7 cellular contexts compared by ENCODE assay signal in the genomic region with DNA sequence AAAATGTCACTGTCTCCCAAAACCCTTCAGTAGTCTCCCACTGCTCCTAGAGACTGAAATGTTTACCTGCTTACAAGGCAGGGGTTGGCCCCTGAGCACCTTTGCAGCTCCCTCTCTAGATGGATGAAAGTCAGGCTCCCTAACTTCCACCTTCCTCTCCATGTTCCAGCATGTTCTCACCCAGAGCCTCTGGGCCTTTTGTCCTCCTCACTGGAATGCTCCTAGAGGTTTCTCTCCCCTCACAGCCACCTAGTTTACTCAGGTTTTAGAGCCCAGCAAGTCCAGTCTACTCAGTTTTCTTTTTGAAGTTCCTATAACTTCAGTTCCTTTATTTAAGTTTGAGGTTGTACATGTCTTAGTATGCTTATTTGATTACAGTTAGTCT. TPM values are rescaled to one million over a fixed set of nuclear protein-coding genes. Genes with fewer than 3 reads are reported as not detected.
DNase-seq lines count a peak whose midpoint lies in the region; ATAC-seq and FAIRE-seq lines count a peak whose summit lies in the region.

No MANE protein-coding gene starts in this region.

- POLR2A ChIA-PET in activated CD4-positive, alpha-beta memory T cell treated with anti-CD3 and anti-CD28 coated beads, Interleukin-2, amount 10 ng/mL, durations not matched to agents 7 days and 5 days (lab: Charles Lee): interaction anchor here (0.8 to 3.5 kb wide), 10 partner anchors 9 to 354 kb away, joined by 3 to 31 read pairs (median 6); a partner anchor contains a TSS

- H3K27me3 ChIP-seq in iPS-15b (ENCODE audit: control insufficient read depth, insufficient read depth, low read length): peaks cover 40% of the 10 kb centered on the region
- no peaks in the 10 kb centered on the region for H3K27me3 ChIP-seq in stomach smooth muscle (ENCODE audit: control insufficient read depth in 1 of 2, insufficient read depth in 2 of 2, low read length in 2 of 2)

- no peaks in the 10 kb centered on the region for H3K9me3 Mint-ChIP-seq in activated CD4-positive, alpha-beta memory T cell treated with anti-CD3 and anti-CD28 coated beads, Interleukin-2, amount 10 ng/mL, durations not matched to agents 7 days and 5 days

- peak overlapping the region; percentile 99 for H3K4me3 ChIP-seq in iPS-15b (ENCODE audit: low read depth, low read length)
- H3K4me3 ChIP-seq in stomach smooth muscle (ENCODE audit: low read length in 2 of 2): peak overlapping the region; percentile 88 to 99

- H3K27ac Mint-ChIP-seq in activated CD4-positive, alpha-beta memory T cell treated with anti-CD3 and anti-CD28 coated beads, Interleukin-2, amount 10 ng/mL, durations not matched to agents 7 days and 5 days: peak overlapping the region; percentile 93

- H3K9me3 ChIP-seq in iPS-15b (ENCODE audit: control insufficient read depth, insufficient read depth, low read length) (no peaks in the 10 kb centered on the region), stomach smooth muscle (ENCODE audit: control insufficient read depth in 2 of 2, low read length in 2 of 2) (no peaks in the 10 kb centered on the region)

- H3K36me3 ChIP-seq in iPS-15b (ENCODE audit: control insufficient read depth, insufficient read depth, low read length) (no peaks in the 10 kb centered on the region), stomach smooth muscle (ENCODE audit: control insufficient read depth in 2 of 2, insufficient read depth in 2 of 2, low read length in 2 of 2) (peaks cover 0 to 7% of the 10 kb centered on the region in 2 donors)

- ATAC-seq in HG03064 (IDR thresholded peaks at IDR 0.05; ENCODE audit: low read depth, unreplicated experiment): peak; percentile 6

- H3K36me3 Mint-ChIP-seq in activated CD4-positive, alpha-beta memory T cell treated with anti-CD3 and anti-CD28 coated beads, Interleukin-2, amount 10 ng/mL, durations not matched to agents 7 days and 5 days (ENCODE audit: low read depth): peaks cover 9% of the 10 kb centered on the region

- CTCF ChIA-PET in activated CD4-positive, alpha-beta memory T cell treated with anti-CD3 and anti-CD28 coated beads, Interleukin-2, amount 10 ng/mL, durations not matched to agents 7 days and 5 days (lab: Charles Lee): interaction anchor here (1.2 to 3.7 kb wide), 5 partner anchors 9 to 448 kb away, joined by 3 to 56 read pairs (median 5); a partner anchor contains a TSS

- DNase-seq in activated CD4-positive, alpha-beta memory T cell treated with anti-CD3 and anti-CD28 coated beads, Interleukin-2, amount 10 ng/mL, durations not matched to agents 7 days and 5 days: no peak
- DNase-seq in GM19239 (ENCODE audit: insufficient read length, low spot score): no peak
- no peak for DNase-seq in amniotic stem cell (lab: John Stamatoyannopoulos, UW)
- DNase-seq in C1 segment of cervical spinal cord (lab: John Stamatoyannopoulos, UW): no peak

- H3K4me1 ChIP-seq in iPS-15b (ENCODE audit: control insufficient read depth, insufficient read depth, low read length) (peaks cover 9% of the 10 kb centered on the region), stomach smooth muscle (ENCODE audit: control insufficient read depth, insufficient read depth, low read length) (peaks cover 21% of the 10 kb centered on the region)

- H3K27ac ChIP-seq in stomach smooth muscle (ENCODE audit: low read length): peak overlapping the region; percentile 89

- H3K4me3 Mint-ChIP-seq in activated CD4-positive, alpha-beta memory T cell treated with anti-CD3 and anti-CD28 coated beads, Interleukin-2, amount 10 ng/mL, durations not matched to agents 7 days and 5 days: peak overlapping the region; percentile 90

- H3K9ac ChIP-seq in iPS-15b (ENCODE audit: low read depth, low read length) (peak overlapping the region; percentile 77), stomach smooth muscle (ENCODE audit: low read length in 2 of 2) (peak overlapping the region; percentile 95)

- H3K4me1 Mint-ChIP-seq in activated CD4-positive, alpha-beta memory T cell treated with anti-CD3 and anti-CD28 coated beads, Interleukin-2, amount 10 ng/mL, durations not matched to agents 7 days and 5 days: peaks cover 30% of the 10 kb centered on the region

- no peaks in the 10 kb centered on the region for H3K27me3 Mint-ChIP-seq in activated CD4-positive, alpha-beta memory T cell treated with anti-CD3 and anti-CD28 coated beads, Interleukin-2, amount 10 ng/mL, durations not matched to agents 7 days and 5 days

- no peak for FAIRE-seq in GM19239 (lab: Jason Lieb, UNC)

RNA-seq across cellular contexts. Expression of a gene that starts 0.8 kb away (rescaled TPM):
- 10 to 100 TPM; 62.8 to 64.3 TPM for total RNA-seq in activated CD4-positive, alpha-beta memory T cell treated with anti-CD3 and anti-CD28 coated beads, Interleukin-2, amount 10 ng/mL, durations not matched to agents 7 days and 5 days

RNA-seq across cellular contexts. Expression of a gene that starts 30.0 kb away (rescaled TPM):
- total RNA-seq in activated CD4-positive, alpha-beta memory T cell treated with anti-CD3 and anti-CD28 coated beads, Interleukin-2, amount 10 ng/mL, durations not matched to agents 7 days and 5 days: 10 to 100 TPM; 13.6 to 14.0 TPM

RNA-seq across cellular contexts. Expression of a gene that starts 47.7 kb away (rescaled TPM):
- 10 to 100 TPM; 27.6 to 28.4 TPM for total RNA-seq in activated CD4-positive, alpha-beta memory T cell treated with anti-CD3 and anti-CD28 coated beads, Interleukin-2, amount 10 ng/mL, durations not matched to agents 7 days and 5 days

RNA-seq across cellular contexts. Expression of a gene that starts 48.1 kb away (rescaled TPM):
- total RNA-seq in activated CD4-positive, alpha-beta memory T cell treated with anti-CD3 and anti-CD28 coated beads, Interleukin-2, amount 10 ng/mL, durations not matched to agents 7 days and 5 days: 10 to 100 TPM; 16.9 to 18.9 TPM

RNA-seq across cellular contexts. Expression of a gene that starts 50.3 kb away (rescaled TPM):
- 1 to 10 TPM; 1.3 TPM for total RNA-seq in activated CD4-positive, alpha-beta memory T cell treated with anti-CD3 and anti-CD28 coated beads, Interleukin-2, amount 10 ng/mL, durations not matched to agents 7 days and 5 days
